In genomic region chr4:46329118-46329976, GRCh38 we compare ENCODE assay signal across 7 cellular contexts.
DNase-seq lines count a peak whose midpoint lies in the region; ATAC-seq and TF ChIP-seq lines count a peak whose summit lies in the region.

No MANE protein-coding gene starts in this region.

- H3K27ac ChIP-seq in SK-N-SH (ENCODE audit: low read depth in 2 of 2, low read length in 1 of 2), result no peak overlapping the region

- H3K79me2 ChIP-seq in SK-N-SH (ENCODE audit: insufficient read depth), result no peaks in the 10 kb centered on the region

- H3K9me3 ChIP-seq in SK-N-SH, result no peaks in the 10 kb centered on the region

- no peak overlapping the region; a peak in 1 of 4 replicates for H3K4me3 ChIP-seq in SK-N-SH (ENCODE audit: low read depth in 2 of 2, low read length in 1 of 2)

- H4K20me1 ChIP-seq in SK-N-SH (ENCODE audit: insufficient read depth), result no peaks in the 10 kb centered on the region

- peak; percentile 54 for TF ChIP-seq CTCF in SK-N-SH (IDR thresholded peaks at IDR 0.05)

- WGBS in SK-N-SH (ENCODE audit: low lambda C conversion rate), result 0% methylated on average over 2 of the region's 2 CpGs

- H2AFZ ChIP-seq in SK-N-SH (ENCODE audit: low read depth), result no peak overlapping the region

- TF ChIP-seq EP300 in SK-N-SH (IDR thresholded peaks at IDR 0.05; ENCODE audit: borderline replicate concordance in 1 of 2, low read depth in 1 of 2, low read length in 1 of 2), result no peak

- POLR2A ChIA-PET in SK-N-SH (lab: Yijun Ruan, JAX), result no interaction called here

- H3K9me2 ChIP-seq in SK-N-SH, result no peaks in the 10 kb centered on the region

- ATAC-seq in GM18519 (IDR thresholded peaks at IDR 0.05; ENCODE audit: low FRiP score, unreplicated experiment), result peak; percentile 65

- H3K36me3 ChIP-seq in SK-N-SH (replicated peaks in 1 of 2; ENCODE audit: control insufficient read depth in 1 of 2, insufficient read depth in 2 of 2, low read length in 1 of 2), result no peaks in the 10 kb centered on the region

- no peak overlapping the region for H3K9ac ChIP-seq in SK-N-SH

- TF ChIP-seq RAD21 in SK-N-SH (IDR thresholded peaks at IDR 0.05; ENCODE audit: low read length), result peak; percentile 61

- H3K4me2 ChIP-seq in SK-N-SH, result no peak overlapping the region

- H3K4me1 ChIP-seq in SK-N-SH (ENCODE audit: control insufficient read depth in 1 of 2, insufficient read depth in 2 of 2, low read depth in 1 of 2, low read length in 1 of 2), result no peaks in the 10 kb centered on the region

- DNase-seq in HuH-7.5 (ENCODE audit: low spot score), result peak; percentile 5
- DNase-seq in SK-N-SH, result peak; percentile 2
- peak; percentile 5 for DNase-seq in iPS DF 4.7 (ENCODE audit: extremely low read depth, low spot score)
- no peak for DNase-seq in stimulated activated naive CD4-positive, alpha-beta T cell treated with Interleukin-2 at 50 U/mL for 16 hours (lab: John Stamatoyannopoulos, UW)
- DNase-seq in activated T-cell treated with anti-CD3 and anti-CD28 coated beads for 4 hours, result no peak
- DNase-seq in stimulated activated CD4-positive, alpha-beta T cell treated with anti-CD3 and anti-CD28 coated beads, Interleukin-15, amount 100 ng/mL, for 24 hours, result no peak

- no peaks in the 10 kb centered on the region for H3F3A ChIP-seq in SK-N-SH (replicated peaks; ENCODE audit: insufficient read depth)

- no peaks in the 10 kb centered on the region for H3K27me3 ChIP-seq in SK-N-SH (ENCODE audit: insufficient read depth)

- CTCF ChIA-PET in SK-N-SH (lab: Yijun Ruan, JAX), result interaction anchor here (0.6 to 2.9 kb wide), 11 partner anchors 9 to 1570 kb away, joined by 3 to 18 read pairs (median 3); no protein-coding TSS in a partner anchor

TF ChIP-seq in SK-N-SH, 30 proteins besides CTCF, POLR2A, EP300 and RAD21:
- TF ChIP-seq PBX3 (IDR thresholded peaks at IDR 0.05) (no peak), SMC3 (IDR thresholded peaks at IDR 0.05; ENCODE audit: low read depth, low read length) (0 out of 2 replicates have a peak, but pooled peaks have one; percentile 10)
TF ChIP-seq in SK-N-SH: peak in this region for 1.

Comparison
In these comparisons a context has a peak if more than half of its experiments do, and no peak if none do; other contexts are left out.
1. DNase-seq: peak in HuH-7.5 (single experiment), SK-N-SH (single experiment) and iPS DF 4.7 (single experiment); none in stimulated activated naive CD4-positive, alpha-beta T cell treated with Interleukin-2 at 50 U/mL for 16 hours (single experiment), activated T-cell treated with anti-CD3 and anti-CD28 coated beads for 4 hours (single experiment) and stimulated activated CD4-positive, alpha-beta T cell treated with anti-CD3 and anti-CD28 coated beads, Interleukin-15, amount 100 ng/mL, for 24 hours (single experiment).